8 cellular contexts compared by ENCODE assay signal in the genomic region with DNA sequence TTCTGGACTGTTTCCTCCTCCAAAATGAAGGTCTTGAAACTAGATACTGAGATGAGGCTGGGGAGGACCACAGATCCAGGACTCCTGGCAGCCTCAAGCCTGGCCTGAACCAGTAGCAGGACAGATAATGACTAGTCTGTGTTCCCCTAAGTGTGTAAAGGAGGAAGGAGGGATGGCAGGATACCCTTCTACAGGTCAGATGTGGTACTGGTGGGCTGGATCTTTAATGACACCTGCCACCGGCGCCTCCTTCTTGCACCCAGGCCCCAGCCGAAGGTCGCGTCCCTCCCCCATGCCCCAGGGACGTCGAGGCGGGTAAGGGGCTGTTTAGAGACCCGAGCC. TPM values are rescaled to one million over a fixed set of nuclear protein-coding genes. Genes with fewer than 3 reads are reported as not detected.
A peak's percentile ranks its signal among the peaks of the same experiment; 100 is the strongest.
DNase-seq lines count a peak whose midpoint lies in the region; ATAC-seq and TF ChIP-seq lines count a peak whose summit lies in the region.

No MANE protein-coding gene starts in this region.

- intact Hi-C loops in PC-3 (cut with micrococcal nuclease) = no loop called here

- no peaks in the 10 kb centered on the region for H3K9me3 ChIP-seq in PC-3 (ENCODE audit: low read length)
- H3K9me3 ChIP-seq in endodermal cell (ENCODE audit: control insufficient read depth, low read length) = no peaks in the 10 kb centered on the region

- no peaks in the 10 kb centered on the region for H3K9me2 ChIP-seq in PC-3 (replicated peaks; ENCODE audit: low read length)

- POLR2A ChIA-PET in PC-3 (lab: Charles Lee; ENCODE audit: unreplicated experiment) = interaction anchor here (1.2 kb wide), 1 partner anchor 26 kb away, joined by 6 read pairs; a partner anchor contains a TSS
- POLR2A ChIA-PET in naive thymus-derived CD8-positive, alpha-beta T cell (lab: Charles Lee) = interaction anchor here (0.7 to 5.0 kb wide), 15 partner anchors 10 to 403 kb away, joined by 3 to 85 read pairs (median 7); a partner anchor contains a TSS

- H3F3A ChIP-seq in PC-3 (ENCODE audit: low read length, unreplicated experiment) = peaks cover 7% of the 10 kb centered on the region

- TSS peak; percentile 29 for BruUV-seq in PC-3 (replicated peaks; lab: Mats Ljungman, UMichigan)

- H3K4me3 Mint-ChIP-seq in endodermal cell = peak overlapping the region; percentile 76
- H3K4me3 Mint-ChIP-seq in naive thymus-derived CD8-positive, alpha-beta T cell = peak overlapping the region; percentile 76 to 92 (median 87)

- DNase-seq in PC-3 = no peak
- DNase-seq in endodermal cell = no peak
- peak in 2 of 10 donors; percentile 18 to 23 for DNase-seq in naive thymus-derived CD8-positive, alpha-beta T cell
- DNase-seq in EL = no peak
- DNase-seq in NOMO-1 treated with dmso at 0.1 percent for 144 hours (lab: John Stamatoyannopoulos, UW; ENCODE audit: unreplicated experiment) = no peak

- H3K9ac ChIP-seq in PC-3 (ENCODE audit: low read length) = peak overlapping the region; percentile 96
- H3K9ac ChIP-seq in endodermal cell (ENCODE audit: extremely low read depth, low read length, poor library complexity, severe bottlenecking) = peak overlapping the region; percentile 88

- H3K27ac Mint-ChIP-seq in endodermal cell = peak overlapping the region; percentile 86
- H3K27ac Mint-ChIP-seq in naive thymus-derived CD8-positive, alpha-beta T cell = peak overlapping the region; percentile 88 to 96 (median 94)

- peaks cover 4% of the 10 kb centered on the region for H3K4me1 Mint-ChIP-seq in endodermal cell
- peaks cover 9 to 36% (median 29%) of the 10 kb centered on the region in 4 donors for H3K4me1 Mint-ChIP-seq in naive thymus-derived CD8-positive, alpha-beta T cell

- TF ChIP-seq CTCF in PC-3 (conservative IDR thresholded peaks at IDR 0.05; ENCODE audit: low read depth, low read length) (no peak), endodermal cell (conservative IDR thresholded peaks at IDR 0.05) (peak; percentile 20)

- H3K4me3 ChIP-seq in PC-3 (ENCODE audit: low read length) = peak overlapping the region; percentile 85
- H3K4me3 ChIP-seq in endodermal cell (ENCODE audit: low read length) = peak overlapping the region; percentile 89

- 0 to 2% methylated on average over 3 to 9 of the region's 9 CpGs for WGBS in endodermal cell (ENCODE audit: insufficient coverage in 1 of 2, insufficient read length in 1 of 2), 2 experiments

- H3K27me3 ChIP-seq in PC-3 (ENCODE audit: low read length) (no peaks in the 10 kb centered on the region), endodermal cell (ENCODE audit: control insufficient read depth, insufficient read depth, low read length, poor library complexity, severe bottlenecking) (no peaks in the 10 kb centered on the region)

- H3K79me2 ChIP-seq in PC-3 (ENCODE audit: low read length) = peaks cover 20% of the 10 kb centered on the region

- H3K4me1 ChIP-seq in PC-3 (ENCODE audit: insufficient read depth, low read length) (peaks cover 15% of the 10 kb centered on the region), endodermal cell (ENCODE audit: control insufficient read depth, insufficient read depth, low read length) (peaks cover 4% of the 10 kb centered on the region)

- H3K27ac ChIP-seq in PC-3 (ENCODE audit: low read length) (peak overlapping the region; percentile 83), endodermal cell (ENCODE audit: low read depth, low read length) (peak overlapping the region; percentile 95)

- H3K27me3 Mint-ChIP-seq in endodermal cell (ENCODE audit: insufficient read depth) = no peaks in the 10 kb centered on the region
- no peaks in the 10 kb centered on the region for H3K27me3 Mint-ChIP-seq in naive thymus-derived CD8-positive, alpha-beta T cell

- peak overlapping the region; percentile 55 for H2AFZ ChIP-seq in PC-3 (ENCODE audit: low read length)

- ATAC-seq in GM19351 (IDR thresholded peaks at IDR 0.05; ENCODE audit: unreplicated experiment) (peak; percentile 24), PC-3 (peak; percentile 3; the same call in 1 of the 2 replicates), HG03571 (IDR thresholded peaks at IDR 0.05; ENCODE audit: unreplicated experiment) (no peak), HG03108 (IDR thresholded peaks at IDR 0.05; ENCODE audit: unreplicated experiment) (no peak)
- peak; percentile 5 to 24 for ATAC-seq in naive thymus-derived CD8-positive, alpha-beta T cell

- H3K36me3 ChIP-seq in PC-3 (ENCODE audit: low read depth, low read length) (peaks cover 40% of the 10 kb centered on the region), endodermal cell (ENCODE audit: control insufficient read depth, insufficient read depth, low read length) (peaks cover 69% of the 10 kb centered on the region)

- CTCF ChIA-PET in PC-3 (lab: Charles Lee) = no interaction called here

- no peaks in the 10 kb centered on the region for H3K9me3 Mint-ChIP-seq in endodermal cell
- H3K9me3 Mint-ChIP-seq in naive thymus-derived CD8-positive, alpha-beta T cell = no peaks in the 10 kb centered on the region

- H3K4me2 ChIP-seq in PC-3 (ENCODE audit: low read length) = peak overlapping the region; percentile 96

- H3K36me3 Mint-ChIP-seq in endodermal cell (ENCODE audit: low read depth) = peaks cover 40% of the 10 kb centered on the region
- peaks cover 0 to 37% (median 11%) of the 10 kb centered on the region in 3 donors for H3K36me3 Mint-ChIP-seq in naive thymus-derived CD8-positive, alpha-beta T cell

- H4K20me1 ChIP-seq in PC-3 (ENCODE audit: low read length) = no peaks in the 10 kb centered on the region

RNA-seq across cellular contexts. Expression of a gene that starts 0.6 kb away (rescaled TPM):
- 84.4 and 86.7 TPM in 2 replicates for total RNA-seq in PC-3 (2014; rRNA removed)
- 10 to 100 TPM; 61.5 to 63.2 TPM for total RNA-seq in endodermal cell
- 50.7 TPM for polyA plus RNA-seq in endodermal cell (2013, experiment 1 of 2)
- polyA plus RNA-seq in endodermal cell (2013, experiment 2 of 2) = 43.1 TPM
- 100 to 1,000 TPM in 1 of 2 experiments, 10 to 100 TPM in 1; 99.9 to 108 TPM for total RNA-seq in naive thymus-derived CD8-positive, alpha-beta T cell
- polyA plus RNA-seq in naive thymus-derived CD8-positive, alpha-beta T cell = 10 to 100 TPM; 19.5 to 42.2 (median 29.2) TPM

RNA-seq across cellular contexts. Expression of a gene that starts 12.8 kb away (rescaled TPM):
- total RNA-seq in PC-3 (2014; rRNA removed) (240 and 365 TPM in 2 replicates), endodermal cell (10 to 100 TPM; 83.6 to 97.8 TPM)
- 159 TPM for polyA plus RNA-seq in endodermal cell (2013, experiment 1 of 2)
- 154 TPM for polyA plus RNA-seq in endodermal cell (2013, experiment 2 of 2)
- 1 to 10 TPM; 1.0 to 1.2 TPM for total RNA-seq in naive thymus-derived CD8-positive, alpha-beta T cell
- not detected for polyA plus RNA-seq in naive thymus-derived CD8-positive, alpha-beta T cell

RNA-seq across cellular contexts. Expression of a gene that starts 15.5 kb away (rescaled TPM):
- total RNA-seq in PC-3 (2014; rRNA removed) = 310 and 316 TPM in 2 replicates
- 100 to 1,000 TPM; 314 to 358 TPM for total RNA-seq in endodermal cell
- polyA plus RNA-seq in endodermal cell (2013, experiment 1 of 2) = 290 TPM
- 278 TPM for polyA plus RNA-seq in endodermal cell (2013, experiment 2 of 2)
- 100 to 1,000 TPM; 230 to 246 TPM for total RNA-seq in naive thymus-derived CD8-positive, alpha-beta T cell
- polyA plus RNA-seq in naive thymus-derived CD8-positive, alpha-beta T cell = 100 to 1,000 TPM in 1 of 3 donors, 10 to 100 TPM in 2; 89.1 to 125 (median 94.8) TPM

RNA-seq across cellular contexts. Expression of a gene that starts 26.2 kb away (rescaled TPM):
- 90.2 and 124 TPM in 2 replicates for total RNA-seq in PC-3 (2014; rRNA removed)
- 100 to 1,000 TPM; 127 to 155 TPM for total RNA-seq in endodermal cell
- 108 TPM for polyA plus RNA-seq in endodermal cell (2013, experiment 1 of 2)
- 96.8 TPM for polyA plus RNA-seq in endodermal cell (2013, experiment 2 of 2)
- total RNA-seq in naive thymus-derived CD8-positive, alpha-beta T cell = 100 to 1,000 TPM; 194 to 196 TPM
- 10 to 100 TPM; 13.6 to 23.6 (median 21.1) TPM for polyA plus RNA-seq in naive thymus-derived CD8-positive, alpha-beta T cell

RNA-seq across cellular contexts. Expression of a gene that starts 46.1 kb away (rescaled TPM):
- total RNA-seq in PC-3 (2014; rRNA removed) (19.4 and 27.7 TPM in 2 replicates), endodermal cell (10 to 100 TPM; 23.4 to 25.7 TPM)
- 25.0 TPM for polyA plus RNA-seq in endodermal cell (2013, experiment 1 of 2)
- 22.0 TPM for polyA plus RNA-seq in endodermal cell (2013, experiment 2 of 2)
- 10 to 100 TPM; 44.0 to 44.7 TPM for total RNA-seq in naive thymus-derived CD8-positive, alpha-beta T cell
- polyA plus RNA-seq in naive thymus-derived CD8-positive, alpha-beta T cell = 1 to 10 TPM; 1.6 to 2.0 (median 1.8) TPM

Comparison
In these comparisons a context has a peak if more than half of its experiments do, and no peak if none do; other contexts are left out.
1. ATAC-seq: peak in GM19351 (single experiment), PC-3 (single experiment) and naive thymus-derived CD8-positive, alpha-beta T cell (2 of 2); none in HG03571 (single experiment) and HG03108 (single experiment).
2. RNA of a gene that starts 12.8 kb away (total RNA-seq): 240 to 365 TPM in PC-3 and 83.6 to 97.8 TPM in endodermal cell; 1.0 to 1.2 TPM in naive thymus-derived CD8-positive, alpha-beta T cell; every median in the first group is over 10 times any median in the second.